In the genomic region with DNA sequence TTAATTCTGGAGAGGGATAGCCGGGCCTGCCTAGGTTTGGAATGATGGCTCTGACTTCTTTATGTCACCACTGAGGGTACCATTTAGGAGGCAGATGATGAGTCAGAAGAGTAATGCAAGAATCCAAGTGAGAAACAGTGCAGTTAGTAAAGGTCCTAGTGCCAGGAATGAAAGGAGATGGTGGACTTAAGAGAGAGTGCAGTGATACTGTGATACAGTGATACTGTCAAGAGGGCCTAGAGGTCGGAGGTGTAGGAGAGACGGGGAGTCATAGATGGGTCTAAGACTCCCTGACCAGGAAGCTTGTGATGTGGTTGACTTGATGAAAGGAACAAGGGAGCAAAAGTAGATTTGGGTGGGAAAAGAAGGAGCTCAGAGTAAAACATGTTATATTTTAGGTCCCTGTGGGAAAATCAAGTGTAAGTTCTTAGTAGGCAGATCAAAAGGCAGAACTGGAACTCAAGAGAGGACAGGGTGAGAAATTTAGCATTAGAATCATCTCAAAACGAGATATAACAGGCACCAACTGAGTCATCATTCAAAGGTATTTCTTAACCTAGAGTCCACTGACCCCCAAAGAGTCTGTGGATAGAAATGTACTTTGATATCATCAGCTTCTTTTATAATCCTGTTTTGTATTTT, we compare ENCODE assay signal across 11 cellular contexts.
DNase-seq lines count a peak whose midpoint lies in the region; ATAC-seq and TF ChIP-seq lines count a peak whose summit lies in the region.
"Had no signal": no experiment of that assay in that cellular context is flagged by ENCODE, and none has a peak within 500 bp of the region (broad histone marks: within the 10 kb centered on the region; RNA-seq: fewer than 3 reads in every experiment).

No MANE protein-coding gene starts in this region.

- peaks cover 37 to 50% of the 10 kb centered on the region in 2 donors for H3K4me1 Mint-ChIP-seq in natural killer cell treated with Interleukin-12 subunit alpha and Interleukin-12 subunit beta and Interleukin-15 and Interleukin-18, amount 100 ng/mL, for 72 hours (ENCODE audit: low read depth in 2 of 2)

- no peak for TF ChIP-seq CTCF in OCI-LY3 (IDR thresholded peaks at IDR 0.05; ENCODE audit: low read depth, low read length)

- peak overlapping the region; percentile 60 for H3K4me2 ChIP-seq in OCI-LY3 (ENCODE audit: low read length)

- H3K27me3 ChIP-seq in OCI-LY3 (ENCODE audit: low read depth, low read length) = no peaks in the 10 kb centered on the region
- H3K27me3 ChIP-seq: dorsolateral prefrontal cortex had no signal

- H3K4me3 ChIP-seq in OCI-LY3 (ENCODE audit: low read length) = peak overlapping the region; percentile 35
- H3K4me3 ChIP-seq: dorsolateral prefrontal cortex had no signal

- H3K27ac ChIP-seq in OCI-LY3 (ENCODE audit: low read length) (peak overlapping the region; percentile 50), substantia nigra (ENCODE audit: low read depth, low read length, poor library complexity, severe bottlenecking) (no peak overlapping the region)
- H3K27ac ChIP-seq: 22Rv1, dorsolateral prefrontal cortex had no signal

- H3K36me3 Mint-ChIP-seq in natural killer cell treated with Interleukin-12 subunit alpha and Interleukin-12 subunit beta and Interleukin-15 and Interleukin-18, amount 100 ng/mL, for 72 hours = peaks cover 71% of the 10 kb centered on the region

- peak; percentile 54 to 62 for ATAC-seq in activated CD4-positive, CD25-positive, alpha-beta regulatory T cell treated with anti-CD3 and anti-CD28 coated beads, Interleukin-2, amount 50 U/mL, for 24 hours
- peak; percentile 64 for ATAC-seq in GM21723 (IDR thresholded peaks at IDR 0.05; ENCODE audit: unreplicated experiment)
- peak; percentile 66 to 71 for ATAC-seq in natural killer cell treated with Interleukin-12 subunit alpha and Interleukin-12 subunit beta and Interleukin-15 and Interleukin-18, amount 100 ng/mL, for 72 hours
- ATAC-seq: right cardiac atrium had no signal

- H3K4me3 Mint-ChIP-seq in natural killer cell treated with Interleukin-12 subunit alpha and Interleukin-12 subunit beta and Interleukin-15 and Interleukin-18, amount 100 ng/mL, for 72 hours = peak overlapping the region; percentile 62

- H3K36me3 ChIP-seq in OCI-LY3 (replicated peaks; ENCODE audit: low read depth, low read length) = peaks cover 85% of the 10 kb centered on the region

- peak overlapping the region; percentile 49 to 72 for H3K27ac Mint-ChIP-seq in natural killer cell treated with Interleukin-12 subunit alpha and Interleukin-12 subunit beta and Interleukin-15 and Interleukin-18, amount 100 ng/mL, for 72 hours

- H3K9ac ChIP-seq in OCI-LY3 (ENCODE audit: low read length) = no peak overlapping the region; the same call in 1 of the 2 replicates

- H3K9me3 ChIP-seq in OCI-LY3 (ENCODE audit: insufficient read depth, low read length) = 0 out of 2 replicates have a peak, but pooled peaks cover 2% of the 10 kb centered on the region

- H3K79me2 ChIP-seq in OCI-LY3 (ENCODE audit: low read length) = peaks cover 6% of the 10 kb centered on the region; the same call in 1 of the 2 replicates

- H3K9me3 Mint-ChIP-seq in natural killer cell treated with Interleukin-12 subunit alpha and Interleukin-12 subunit beta and Interleukin-15 and Interleukin-18, amount 100 ng/mL, for 72 hours = no peaks in the 10 kb centered on the region

- H2AFZ ChIP-seq in OCI-LY3 (ENCODE audit: low read depth, low read length) = no peak overlapping the region

- H3K27me3 Mint-ChIP-seq in natural killer cell treated with Interleukin-12 subunit alpha and Interleukin-12 subunit beta and Interleukin-15 and Interleukin-18, amount 100 ng/mL, for 72 hours = no peaks in the 10 kb centered on the region

- H4K20me1 ChIP-seq in OCI-LY3 (ENCODE audit: insufficient read depth, low read length) = peaks cover 40% of the 10 kb centered on the region

- DNase-seq in activated CD4-positive, CD25-positive, alpha-beta regulatory T cell treated with anti-CD3 and anti-CD28 coated beads, Interleukin-2, amount 50 U/mL, for 72 hours = no peak
- no peak for DNase-seq in natural killer cell treated with Interleukin-12 subunit alpha and Interleukin-12 subunit beta and Interleukin-15 and Interleukin-18, amount 100 ng/mL, for 72 hours (ENCODE audit: low spot score)
- DNase-seq in substantia nigra (lab: John Stamatoyannopoulos, UW) = no peak
- DNase-seq in C1 segment of cervical spinal cord (lab: John Stamatoyannopoulos, UW) = no peak
- DNase-seq in NCI-H146 (lab: John Stamatoyannopoulos, UW) = no peak
- DNase-seq: dorsolateral prefrontal cortex, right cardiac atrium had no signal

- peaks cover 32% of the 10 kb centered on the region for H3K4me1 ChIP-seq in OCI-LY3 (ENCODE audit: low read length)
